In the genomic region with DNA sequence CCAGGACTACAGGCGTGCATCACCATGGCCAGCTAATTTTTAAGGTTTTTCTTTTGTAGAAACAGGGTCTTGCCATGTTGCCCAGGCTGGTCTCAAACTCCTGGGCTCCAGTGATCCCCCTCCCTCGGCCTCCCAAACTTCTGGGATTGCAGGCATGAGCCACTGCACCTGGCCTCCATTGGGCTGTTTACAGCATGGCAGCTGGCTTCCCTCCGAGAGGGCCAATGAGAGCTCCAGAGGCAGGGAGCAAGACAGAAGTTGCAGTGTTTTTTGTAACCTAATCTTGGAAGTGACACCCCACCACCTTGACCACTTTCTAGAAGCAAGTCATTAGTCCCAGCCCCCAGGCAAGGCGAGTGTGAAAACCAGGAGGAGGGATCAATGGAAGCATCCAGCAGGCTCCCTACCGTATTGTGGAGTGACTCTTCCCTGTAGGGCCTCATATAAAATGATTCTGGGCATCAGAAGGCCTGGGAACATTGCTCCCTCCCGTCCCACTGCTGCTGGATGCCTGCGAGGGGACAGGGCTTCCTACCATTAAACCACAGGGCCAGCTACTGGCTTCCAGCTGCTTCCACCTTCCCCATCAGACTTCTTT, we compare ENCODE assay signal across 1 cellular context.
A peak's percentile ranks its signal among the peaks of the same experiment; 100 is the strongest.
TF ChIP-seq lines count a peak whose summit lies in the region.

No MANE protein-coding gene starts in this region.

TF ChIP-seq in WTC11, 78 proteins besides CTCF, POLR2A, EP300 and RAD21 (continued from another document):
- TF ChIP-seq, protein P1, sequence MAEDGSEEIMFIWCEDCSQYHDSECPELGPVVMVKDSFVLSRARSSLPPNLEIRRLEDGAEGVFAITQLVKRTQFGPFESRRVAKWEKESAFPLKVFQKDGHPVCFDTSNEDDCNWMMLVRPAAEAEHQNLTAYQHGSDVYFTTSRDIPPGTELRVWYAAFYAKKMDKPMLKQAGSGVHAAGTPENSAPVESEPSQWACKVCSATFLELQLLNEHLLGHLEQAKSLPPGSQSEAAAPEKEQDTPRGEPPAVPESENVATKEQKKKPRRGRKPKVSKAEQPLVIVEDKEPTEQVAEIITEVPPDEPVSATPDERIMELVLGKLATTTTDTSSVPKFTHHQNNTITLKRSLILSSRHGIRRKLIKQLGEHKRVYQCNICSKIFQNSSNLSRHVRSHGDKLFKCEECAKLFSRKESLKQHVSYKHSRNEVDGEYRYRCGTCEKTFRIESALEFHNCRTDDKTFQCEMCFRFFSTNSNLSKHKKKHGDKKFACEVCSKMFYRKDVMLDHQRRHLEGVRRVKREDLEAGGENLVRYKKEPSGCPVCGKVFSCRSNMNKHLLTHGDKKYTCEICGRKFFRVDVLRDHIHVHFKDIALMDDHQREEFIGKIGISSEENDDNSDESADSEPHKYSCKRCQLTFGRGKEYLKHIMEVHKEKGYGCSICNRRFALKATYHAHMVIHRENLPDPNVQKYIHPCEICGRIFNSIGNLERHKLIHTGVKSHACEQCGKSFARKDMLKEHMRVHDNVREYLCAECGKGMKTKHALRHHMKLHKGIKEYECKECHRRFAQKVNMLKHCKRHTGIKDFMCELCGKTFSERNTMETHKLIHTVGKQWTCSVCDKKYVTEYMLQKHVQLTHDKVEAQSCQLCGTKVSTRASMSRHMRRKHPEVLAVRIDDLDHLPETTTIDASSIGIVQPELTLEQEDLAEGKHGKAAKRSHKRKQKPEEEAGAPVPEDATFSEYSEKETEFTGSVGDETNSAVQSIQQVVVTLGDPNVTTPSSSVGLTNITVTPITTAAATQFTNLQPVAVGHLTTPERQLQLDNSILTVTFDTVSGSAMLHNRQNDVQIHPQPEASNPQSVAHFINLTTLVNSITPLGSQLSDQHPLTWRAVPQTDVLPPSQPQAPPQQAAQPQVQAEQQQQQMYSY (CRISPR knock-in tag; IDR thresholded peaks at IDR 0.05), result peak; percentile 72
